Comparison of ENCODE assay signal across 19 cellular contexts in the genomic region with DNA sequence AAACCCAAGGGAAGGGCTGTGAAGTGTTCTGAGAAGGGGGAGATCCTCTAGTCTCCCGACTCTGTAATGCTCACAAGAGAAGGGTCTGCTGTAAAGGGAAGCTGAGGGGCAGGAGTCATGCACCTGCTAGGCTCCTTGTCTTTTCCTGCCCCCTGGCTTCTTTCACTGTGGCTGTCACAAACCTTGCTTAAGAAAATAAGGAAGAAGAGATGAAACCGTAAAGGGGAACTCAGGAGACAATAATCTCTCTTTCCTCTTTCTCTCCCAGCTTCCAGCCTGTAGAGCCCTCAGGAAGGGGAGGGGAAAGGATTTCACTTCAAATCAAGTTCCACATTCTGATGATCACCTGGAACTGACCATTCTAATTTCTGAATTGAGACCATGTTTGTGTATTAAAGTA. TPM values are rescaled to one million over a fixed set of nuclear protein-coding genes. Genes with fewer than 3 reads are reported as not detected.
A peak's percentile ranks its signal among the peaks of the same experiment; 100 is the strongest.
DNase-seq lines count a peak whose midpoint lies in the region; ATAC-seq and TF ChIP-seq lines count a peak whose summit lies in the region.
"Had no signal": no experiment of that assay in that cellular context is flagged by ENCODE, and none has a peak within 500 bp of the region (broad histone marks: within the 10 kb centered on the region; RNA-seq: fewer than 3 reads in every experiment).

No MANE protein-coding gene starts in this region.

- TF ChIP-seq CTCF in NB4 (IDR thresholded peaks at IDR 0.05; ENCODE audit: low read depth, low read length) (no peak), PC-9 (conservative IDR thresholded peaks at IDR 0.05) (no peak)

- in situ Hi-C loops in KBM-7 (cut with MboI; ENCODE audit: low pct_unique_long_range_greater_than_20kb, low sequenced_read_pairs), result no loop called here

- H3K27me3 ChIP-seq in naive thymus-derived CD4-positive, alpha-beta T cell (ENCODE audit: control insufficient read depth in 2 of 2, insufficient read depth in 2 of 2, low read length in 2 of 2), result no peaks in the 10 kb centered on the region
- no peaks in the 10 kb centered on the region for H3K27me3 ChIP-seq in PC-9 (ENCODE audit: insufficient read depth, low read depth)
- H3K27me3 ChIP-seq: Peyer's patch had no signal

- H3K9me2 ChIP-seq in PC-9 (ENCODE audit: insufficient read depth), result no peaks in the 10 kb centered on the region

- no peak overlapping the region for H2AFZ ChIP-seq in PC-9

- peaks cover 0 to 7% (median 0%) of the 10 kb centered on the region in 3 experiments for H3K9me3 ChIP-seq in naive thymus-derived CD4-positive, alpha-beta T cell (ENCODE audit: control insufficient read depth in 2 of 3, low read length in 3 of 3)
- peaks cover 9% of the 10 kb centered on the region; the same call in 1 of the 2 replicates for H3K9me3 ChIP-seq in PC-9 (ENCODE audit: insufficient read depth, low read depth)
- H3K9me3 ChIP-seq: SJSA1 had no signal

- CTCF ChIA-PET in naive thymus-derived CD4-positive, alpha-beta T cell (lab: Charles Lee), result no interaction called here
- CTCF ChIA-PET in PC-9 (lab: Charles Lee), result no interaction called here

- BruUV-seq in PC-9 (replicated peaks; lab: Mats Ljungman, UMichigan), result no TSS peak

- H3K36me3 Mint-ChIP-seq in naive thymus-derived CD4-positive, alpha-beta T cell, result peaks cover 3 to 6% (median 5%) of the 10 kb centered on the region in 5 donors
- H3K36me3 Mint-ChIP-seq: CD8-positive, alpha-beta T cell had no signal

- ATAC-seq in naive thymus-derived CD4-positive, alpha-beta T cell, result peak; percentile 26
- ATAC-seq: CD8-positive, alpha-beta T cell had no signal

- intact Hi-C loops in naive thymus-derived CD4-positive, alpha-beta T cell (cut with micrococcal nuclease), result no loop called here
- intact Hi-C loops in PC-9 (cut with micrococcal nuclease; ENCODE audit: unreplicated experiment), result no loop called here

- H3K9me3 Mint-ChIP-seq in naive thymus-derived CD4-positive, alpha-beta T cell, result peaks cover 7 to 66% (median 20%) of the 10 kb centered on the region in 11 donors

- H4K20me1 ChIP-seq in PC-9 (ENCODE audit: insufficient read depth), result no peaks in the 10 kb centered on the region

- no peak for TF ChIP-seq POLR2A in NB4 (IDR thresholded peaks at IDR 0.05; ENCODE audit: extremely low read depth, insufficient read length)

- no peaks in the 10 kb centered on the region for H3K79me2 ChIP-seq in PC-9 (ENCODE audit: low read depth)

- no peaks in the 10 kb centered on the region for H3K4me1 ChIP-seq in naive thymus-derived CD4-positive, alpha-beta T cell (ENCODE audit: control insufficient read depth in 2 of 2, insufficient read depth in 2 of 2, low read length in 2 of 2)
- H3K4me1 ChIP-seq in PC-9 (replicated peaks; ENCODE audit: insufficient read depth), result no peaks in the 10 kb centered on the region
- H3K4me1 ChIP-seq: Peyer's patch, SJSA1 had no signal

- no peak overlapping the region for H3K4me3 Mint-ChIP-seq in naive thymus-derived CD4-positive, alpha-beta T cell
- H3K4me3 Mint-ChIP-seq: CD8-positive, alpha-beta T cell had no signal

- H3F3A ChIP-seq in PC-9 (ENCODE audit: insufficient read depth, low read depth), result no peaks in the 10 kb centered on the region

- no peak overlapping the region for H3K27ac Mint-ChIP-seq in naive thymus-derived CD4-positive, alpha-beta T cell
- H3K27ac Mint-ChIP-seq: CD8-positive, alpha-beta T cell had no signal

- H3K4me1 Mint-ChIP-seq in naive thymus-derived CD4-positive, alpha-beta T cell, result no peaks in the 10 kb centered on the region

- no peak overlapping the region for H3K27ac ChIP-seq in naive thymus-derived CD4-positive, alpha-beta T cell (ENCODE audit: low read depth, low read length)
- no peak overlapping the region for H3K27ac ChIP-seq in PC-9
- H3K27ac ChIP-seq: KMS-11, Peyer's patch, SJSA1 had no signal

- H3K36me3 ChIP-seq in naive thymus-derived CD4-positive, alpha-beta T cell (ENCODE audit: control insufficient read depth in 2 of 3, insufficient read depth in 3 of 3, low read length in 3 of 3), result no peaks in the 10 kb centered on the region
- no peaks in the 10 kb centered on the region for H3K36me3 ChIP-seq in PC-9 (ENCODE audit: low read depth)
- H3K36me3 ChIP-seq: Peyer's patch, SJSA1 had no signal

- H3K4me3 ChIP-seq in NB4 (ENCODE audit: low read depth, low read length) (no peak overlapping the region), PC-9 (no peak overlapping the region)
- no peak overlapping the region for H3K4me3 ChIP-seq in naive thymus-derived CD4-positive, alpha-beta T cell (ENCODE audit: low read length)
- H3K4me3 ChIP-seq: Peyer's patch, SJSA1 had no signal

- H3K4me2 ChIP-seq in PC-9, result no peak overlapping the region
- H3K4me2 ChIP-seq: KMS-11 had no signal

- H3K27me3 Mint-ChIP-seq in naive thymus-derived CD4-positive, alpha-beta T cell, result peaks cover 18 to 53% (median 33%) of the 10 kb centered on the region in 5 donors

- POLR2A ChIA-PET in naive thymus-derived CD4-positive, alpha-beta T cell (lab: Charles Lee), result no interaction called here
- POLR2A ChIA-PET in PC-9 (lab: Charles Lee; ENCODE audit: unreplicated experiment), result no interaction called here

- peak; percentile 38 for DNase-seq in KBM-7
- peak; percentile 60 for DNase-seq in NB4 (ENCODE audit: low read depth)
- peak; percentile 15 for DNase-seq in SIG-M5 (lab: John Stamatoyannopoulos, UW)
- DNase-seq in naive thymus-derived CD4-positive, alpha-beta T cell, result no peak
- DNase-seq in PC-9, result no peak
- no peak for DNase-seq in stimulated activated CD4-positive, alpha-beta T cell treated with anti-CD3 and anti-CD28 coated beads, Interleukin-4, amount 100 ng/mL, for 4 hours
- DNase-seq in SK-N-DZ (ENCODE audit: low spot score), result no peak
- DNase-seq: CD8-positive, alpha-beta T cell; H7; NCI-H1048; NCI-H1417 treated with DMSO at 0.1 percent for 48 hours; NCI-H187; NCI-H446; NCI-H526; Peyer's patch had no signal

RNA-seq across cellular contexts. Expression of a gene that starts 26.3 kb away (rescaled TPM):
- under 1 TPM in 4 of 5 experiments, not detected in 1; 0.16 to 0.41 (median 0.30) TPM for total RNA-seq in naive thymus-derived CD4-positive, alpha-beta T cell
- not detected for polyA plus RNA-seq in naive thymus-derived CD4-positive, alpha-beta T cell
- total RNA-seq in PC-9 (2021), result 6.0 and 9.1 TPM in 2 replicates
- polyA plus RNA-seq in SK-N-DZ (2014; cell fraction: cytosol; rRNA removed), result 0.03 TPM in 1 of 2 replicates, not detected in the other
- 0.24 TPM in 1 of 2 replicates, not detected in the other for polyA plus RNA-seq in SK-N-DZ (2014; cell fraction: nucleus; rRNA removed)
- total RNA-seq: G401, HT1080, SJSA1 had no signal

Comparison
In these comparisons a context has a peak if more than half of its experiments do, and no peak if none do; other contexts are left out.
1. DNase-seq: peak in KBM-7 (single experiment), NB4 (single experiment) and SIG-M5 (single experiment); none in naive thymus-derived CD4-positive, alpha-beta T cell (0 of 9), PC-9 (0 of 2), stimulated activated CD4-positive, alpha-beta T cell treated with anti-CD3 and anti-CD28 coated beads, Interleukin-4, amount 100 ng/mL, for 4 hours (0 of 2) and SK-N-DZ (single experiment).